Comparison of ENCODE assay signal across 8 cellular contexts in the genomic region with DNA sequence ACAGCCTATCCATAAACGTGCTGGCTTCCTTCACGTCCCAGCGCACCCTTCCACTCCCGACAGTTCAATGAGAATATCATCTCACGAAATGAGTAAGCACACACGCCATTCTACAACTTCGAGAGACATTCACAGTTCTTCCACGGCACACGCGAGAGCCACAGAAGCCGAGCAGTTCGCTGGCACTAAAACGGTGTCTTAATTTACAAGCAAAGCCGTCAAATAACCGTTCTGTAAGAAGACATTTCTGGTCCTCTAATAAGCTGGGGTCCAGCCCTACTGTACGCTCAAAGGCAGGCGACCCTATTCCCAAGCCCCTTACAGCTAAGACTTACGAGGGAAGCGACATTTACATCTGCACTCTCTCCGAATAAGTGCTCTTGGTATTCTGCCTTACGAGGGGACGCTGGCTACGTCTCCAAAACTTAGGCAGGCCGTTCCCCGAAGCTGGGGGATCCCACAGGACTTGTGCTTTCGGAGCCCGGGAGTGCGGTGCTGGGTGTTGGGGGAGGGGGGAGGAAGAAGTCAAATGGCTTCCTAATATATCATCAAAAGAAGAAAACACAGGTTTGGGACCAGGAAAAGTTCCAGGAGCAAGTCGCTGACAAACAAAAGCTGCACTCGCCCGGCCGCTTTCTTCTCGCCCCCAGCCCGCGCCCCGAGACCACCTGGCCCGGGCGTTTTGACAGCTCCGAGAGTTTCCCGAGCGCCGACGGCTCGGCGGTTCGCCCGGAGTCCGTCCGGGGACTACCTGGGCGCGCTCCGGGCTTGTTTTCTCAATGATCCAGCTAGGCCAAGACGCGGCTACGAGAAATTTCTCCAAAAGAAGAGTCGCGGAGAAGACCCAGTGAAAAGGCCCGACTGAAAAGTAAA. TPM values are rescaled to one million over a fixed set of nuclear protein-coding genes. Genes with fewer than 3 reads are reported as not detected.
A peak's percentile ranks its signal among the peaks of the same experiment; 100 is the strongest.
DNase-seq lines count a peak whose midpoint lies in the region; ATAC-seq and TF ChIP-seq lines count a peak whose summit lies in the region.
"Not testable (repeated sequence)": the region's sequence is repeated elsewhere in the genome, so short reads cannot be mapped to it uniquely, and the experiment has no call there.

No MANE protein-coding gene starts in this region.

- intact Hi-C loops in activated CD8-positive, alpha-beta T cell treated with anti-CD3 and anti-CD28 coated beads for 36 hours (cut with micrococcal nuclease), result loop anchor here (5.0 kb wide), 1 partner anchor 97 kb away; no protein-coding TSS in a partner anchor
- intact Hi-C loops in transverse colon (cut with DNase I; ENCODE audit: low total_unique reads), result not testable (repeated sequence)

- not testable (repeated sequence) for H3K9me3 Mint-ChIP-seq in activated CD8-positive, alpha-beta T cell treated with anti-CD3 and anti-CD28 coated beads for 36 hours

- peak; percentile 34 for ATAC-seq in HG02938 (IDR thresholded peaks at IDR 0.05; ENCODE audit: unreplicated experiment)
- peak; percentile 29 for ATAC-seq in activated CD8-positive, alpha-beta T cell treated with anti-CD3 and anti-CD28 coated beads for 36 hours

- H3K4me3 ChIP-seq in GM12864 (ENCODE audit: low read depth, low read length), result peak overlapping the region; percentile 54
- peak overlapping the region; percentile 76 for H3K4me3 ChIP-seq in choroid plexus epithelial cell (ENCODE audit: low read depth, low read length)
- H3K4me3 ChIP-seq in transverse colon, result peak overlapping the region; percentile 67 to 100 (median 97)

- H3K4me1 ChIP-seq in transverse colon, result peaks cover 0 to 46% (median 19%) of the 10 kb centered on the region in 4 donors

- not testable (repeated sequence) for H3K9me3 ChIP-seq in transverse colon

- 1 to 3% methylated on average over 12 to 57 of the region's 58 CpGs for WGBS in transverse colon (ENCODE audit: low coverage in 1 of 2), 2 donors

- in situ Hi-C loops in transverse colon (cut with MboI; ENCODE audit: low pct_ligation_motif_present in 1 of 4, low pct_unique_long_range_greater_than_20kb in 1 of 4, low sequenced_read_pairs in 3 of 4), result not testable (repeated sequence)

- peaks cover 33% of the 10 kb centered on the region for H3K4me1 Mint-ChIP-seq in activated CD8-positive, alpha-beta T cell treated with anti-CD3 and anti-CD28 coated beads for 36 hours (ENCODE audit: low read depth)

- POLR2A ChIA-PET in activated CD8-positive, alpha-beta T cell treated with anti-CD3 and anti-CD28 coated beads for 36 hours (lab: Charles Lee), result interaction anchor here (0.9 kb wide), 1 partner anchor 29 kb away, joined by 3 read pairs; no protein-coding TSS in a partner anchor

- H3K27ac Mint-ChIP-seq in activated CD8-positive, alpha-beta T cell treated with anti-CD3 and anti-CD28 coated beads for 36 hours, result peak overlapping the region; percentile 89

- not testable (repeated sequence) for H3K27me3 Mint-ChIP-seq in activated CD8-positive, alpha-beta T cell treated with anti-CD3 and anti-CD28 coated beads for 36 hours

- TF ChIP-seq CTCF in GM12864 (IDR thresholded peaks at IDR 0.05; ENCODE audit: low read depth, low read length, missing control alignments); activated CD8-positive, alpha-beta T cell treated with anti-CD3 and anti-CD28 coated beads for 36 hours (IDR thresholded peaks at IDR 0.05); choroid plexus epithelial cell (conservative IDR thresholded peaks at IDR 0.05; ENCODE audit: low read depth, low read length); transverse colon (IDR thresholded peaks at IDR 0.05): not testable (repeated sequence)

- DNase-seq in GM12864 (ENCODE audit: low read depth), result not testable (repeated sequence)
- peak; percentile 70 for DNase-seq in NCI-H69 (lab: John Stamatoyannopoulos, UW)
- DNase-seq in activated CD8-positive, alpha-beta T cell treated with anti-CD3 and anti-CD28 coated beads for 36 hours, result peak; percentile 55
- DNase-seq in choroid plexus epithelial cell (ENCODE audit: low read depth), result peak; percentile 56
- DNase-seq in iPS-NIHi11 (ENCODE audit: low spot score), result peak; percentile 11
- peak; percentile 39 for DNase-seq in putamen (ENCODE audit: low spot score)
- peak; percentile 43 for DNase-seq in transverse colon

- not testable (repeated sequence) for TF ChIP-seq POLR2A in transverse colon (IDR thresholded peaks at IDR 0.05)

- not testable (repeated sequence) for TF ChIP-seq EP300 in transverse colon (IDR thresholded peaks at IDR 0.05; ENCODE audit: low read depth)

- not testable (repeated sequence) for H3K27me3 ChIP-seq in transverse colon

- peak overlapping the region; percentile 99 to 100 (median 100) for H3K27ac ChIP-seq in transverse colon

- CTCF ChIA-PET in activated CD8-positive, alpha-beta T cell treated with anti-CD3 and anti-CD28 coated beads for 36 hours (lab: Charles Lee), result interaction anchor here (0.6 to 3.2 kb wide), 3 partner anchors 11 to 147 kb away, joined by 3 to 17 read pairs (median 5); no protein-coding TSS in a partner anchor

- H3K36me3 Mint-ChIP-seq in activated CD8-positive, alpha-beta T cell treated with anti-CD3 and anti-CD28 coated beads for 36 hours (ENCODE audit: low read depth), result not testable (repeated sequence)

- H3K36me3 ChIP-seq in transverse colon, result not testable (repeated sequence)

- peak overlapping the region; percentile 89 for H3K4me3 Mint-ChIP-seq in activated CD8-positive, alpha-beta T cell treated with anti-CD3 and anti-CD28 coated beads for 36 hours

RNA-seq across cellular contexts. Expression of gene KMT2C, which starts 1.1 kb away (rescaled TPM):
- 10 to 100 TPM; 48.5 to 52.8 TPM for total RNA-seq in activated CD8-positive, alpha-beta T cell treated with anti-CD3 and anti-CD28 coated beads for 36 hours
- total RNA-seq in transverse colon, result 10 to 100 TPM; 72.6 to 99.5 (median 83.8) TPM
